8 cellular contexts compared by ENCODE assay signal in the genomic region with DNA sequence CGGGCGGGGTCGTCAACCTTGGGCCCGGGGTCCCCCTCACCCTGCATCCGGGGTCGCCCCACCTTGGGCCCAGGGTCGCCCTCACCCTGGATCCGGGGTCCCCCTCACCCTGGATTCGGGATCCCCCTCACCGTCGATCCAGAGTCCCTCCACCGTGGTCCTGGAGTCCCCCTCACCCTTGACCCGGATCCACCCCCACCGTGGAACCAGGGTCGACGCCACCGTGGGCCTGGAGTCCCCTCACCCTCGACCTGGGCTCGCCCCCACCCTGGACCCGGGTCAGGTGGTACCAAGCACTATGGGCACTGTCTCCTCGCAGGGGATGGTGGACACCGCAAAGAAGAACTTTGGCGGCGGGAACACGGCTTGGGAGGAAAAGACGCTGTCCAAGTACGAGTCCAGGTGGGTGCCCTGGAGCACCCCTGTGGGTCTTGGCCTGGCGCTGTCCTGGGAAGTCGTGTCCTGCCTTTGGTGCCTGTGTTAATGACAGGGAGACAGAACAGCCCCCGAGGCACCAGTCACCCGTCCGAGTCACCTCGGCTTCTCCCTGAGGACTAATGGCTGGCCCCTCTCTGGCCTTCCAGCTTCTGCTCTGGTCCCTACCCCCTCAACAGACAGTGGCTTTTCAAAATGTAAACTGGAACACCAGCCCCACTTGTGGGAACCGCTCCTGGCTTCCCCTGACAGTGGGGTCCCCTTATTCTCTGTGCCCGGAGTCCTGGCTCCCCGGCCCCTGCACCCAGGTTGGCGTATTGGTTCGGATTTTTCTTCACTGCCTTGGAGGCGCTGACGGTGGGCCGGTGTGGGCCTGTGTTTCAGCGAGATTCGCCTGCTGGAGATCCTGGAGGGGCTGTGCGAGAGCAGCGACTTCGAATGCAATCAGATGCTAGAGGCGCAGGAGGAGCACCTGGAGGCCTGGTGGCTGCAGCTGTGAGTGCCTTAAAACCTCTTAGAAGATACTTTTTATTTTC. TPM values are rescaled to one million over a fixed set of nuclear protein-coding genes. Genes with fewer than 3 reads are reported as not detected.
DNase-seq lines count a peak whose midpoint lies in the region; ATAC-seq, FAIRE-seq and TF ChIP-seq lines count a peak whose summit lies in the region.

No MANE protein-coding gene starts in this region.

- intact Hi-C loops in spleen (cut with DNase I; ENCODE audit: low total_unique reads), result loop anchor here (10.0 kb wide), 1 partner anchor 54 kb away; no protein-coding TSS in a partner anchor

- H3K4me2 ChIP-seq in hepatocyte, result peak overlapping the region; percentile 99

- FAIRE-seq in GM12892 (lab: Jason Lieb, UNC), result no peak

- peaks cover 6% of the 10 kb centered on the region; the same call in 1 of the 2 replicates for H3K4me1 ChIP-seq in HAP-1
- H3K4me1 ChIP-seq in hepatocyte (ENCODE audit: insufficient read depth), result peaks cover 13% of the 10 kb centered on the region
- H3K4me1 ChIP-seq in spleen, result peaks cover 9 to 41% (median 26%) of the 10 kb centered on the region in 6 donors

- in situ Hi-C loops in HAP-1 (cut with MboI; ENCODE audit: low sequenced_read_pairs), result no loop called here

- H3K36me3 ChIP-seq in HAP-1 (replicated peaks) (peaks cover 6% of the 10 kb centered on the region), WERI-Rb-1 (peaks cover 15% of the 10 kb centered on the region; the same call in 1 of the 2 replicates), hepatocyte (replicated peaks; ENCODE audit: insufficient read depth, low read depth) (peaks cover 3% of the 10 kb centered on the region), spleen (peaks cover 0 to 31% (median 11%) of the 10 kb centered on the region in 6 donors)

- no peaks in the 10 kb centered on the region for H3K9me3 ChIP-seq in HAP-1
- no peaks in the 10 kb centered on the region for H3K9me3 ChIP-seq in WERI-Rb-1 (ENCODE audit: severe bottlenecking)
- no peaks in the 10 kb centered on the region for H3K9me3 ChIP-seq in hepatocyte (ENCODE audit: low read depth)
- H3K9me3 ChIP-seq in spleen, result no peaks in the 10 kb centered on the region

- no peak for ATAC-seq in esophagus mucosa

- peaks cover 40% of the 10 kb centered on the region for H3K79me2 ChIP-seq in hepatocyte

- H3K4me3 ChIP-seq in HAP-1 (peak overlapping the region; percentile 53), WERI-Rb-1 (ENCODE audit: low read depth, low read length) (peak overlapping the region; percentile 59), hepatocyte (peak overlapping the region; percentile 46), spleen (peak overlapping the region; percentile 69 to 92 (median 76))

- no peaks in the 10 kb centered on the region for H3K9me2 ChIP-seq in hepatocyte (replicated peaks; ENCODE audit: insufficient read depth)

- TF ChIP-seq CTCF in WERI-Rb-1 (IDR thresholded peaks at IDR 0.05; ENCODE audit: low read depth, low read length), result no peak
- TF ChIP-seq CTCF in hepatocyte (IDR thresholded peaks at IDR 0.05; ENCODE audit: poor library complexity), result no peak
- TF ChIP-seq CTCF in spleen (IDR thresholded peaks at IDR 0.05 in 8 of 11, conservative IDR thresholded peaks at IDR 0.05 in 3 of 11), result no peak

- no peak for TF ChIP-seq POLR2A in spleen (IDR thresholded peaks at IDR 0.05)
- no peak for TF ChIP-seq POLR2A in GM12892 (IDR thresholded peaks at IDR 0.05; ENCODE audit: low read depth, low read length)

- 60% methylated on average over 30 of the region's 47 CpGs for WGBS in hepatocyte (ENCODE audit: low lambda C conversion rate, missing lambda C conversion rate)
- WGBS in spleen, 5 donors, result 48 to 65% (median 51%) methylated on average over 25 to 47 of the region's 47 CpGs

- H3K27me3 ChIP-seq in HAP-1 (ENCODE audit: low read depth), result no peaks in the 10 kb centered on the region
- H3K27me3 ChIP-seq in WERI-Rb-1 (ENCODE audit: insufficient read depth, low read depth, severe bottlenecking), result no peaks in the 10 kb centered on the region
- no peaks in the 10 kb centered on the region for H3K27me3 ChIP-seq in hepatocyte
- H3K27me3 ChIP-seq in spleen (replicated peaks in 1 of 7), result no peaks in the 10 kb centered on the region

- DNase-seq in HAP-1 (ENCODE audit: low spot score in 2 of 2) (no peak), WERI-Rb-1 (no peak), hepatocyte (ENCODE audit: low spot score) (no peak), spleen (peak; percentile 79), GM12892 (ENCODE audit: insufficient read length) (no peak), iPS-NIHi7 (ENCODE audit: extremely low spot score) (no peak), epidermal melanocyte (ENCODE audit: insufficient read length, low spot score) (no peak)

- H4K20me1 ChIP-seq in hepatocyte (ENCODE audit: insufficient read depth, poor library complexity, severe bottlenecking), result no peaks in the 10 kb centered on the region

- peak overlapping the region; percentile 72 for H3K27ac ChIP-seq in WERI-Rb-1
- no peak overlapping the region for H3K27ac ChIP-seq in hepatocyte
- peak overlapping the region in 6 of 8 donors; percentile 93 to 96 (median 95) for H3K27ac ChIP-seq in spleen

- H2AFZ ChIP-seq in hepatocyte, result peak overlapping the region; percentile 42

RNA-seq across cellular contexts. Expression of gene CRELD2, which starts 0.8 kb away (rescaled TPM):
- total RNA-seq in hepatocyte, result 61.9 and 79.7 TPM in 2 replicates
- 129 and 151 TPM in 2 replicates for polyA plus RNA-seq in hepatocyte
- 10 to 100 TPM; 23.2 to 46.3 (median 38.1) TPM for total RNA-seq in spleen
- polyA plus RNA-seq in spleen, result 10 to 100 TPM; 16.2 to 26.3 (median 18.3) TPM
- polyA plus RNA-seq in GM12892 (2012; ENCODE audit: missing spikeins), result 16.7 TPM
- 25.5 TPM for total RNA-seq in esophagus mucosa

RNA-seq across cellular contexts. Expression of gene ALG12, which starts 1.0 kb away (rescaled TPM):
- total RNA-seq in hepatocyte, result 22.4 and 30.8 TPM in 2 replicates
- polyA plus RNA-seq in hepatocyte, result 62.6 and 69.6 TPM in 2 replicates
- 10 to 100 TPM; 10.2 to 20.1 (median 13.3) TPM for total RNA-seq in spleen
- polyA plus RNA-seq in spleen, result 1 to 10 TPM; 5.7 to 7.1 (median 5.9) TPM
- polyA plus RNA-seq in GM12892 (2012; ENCODE audit: missing spikeins), result 4.9 TPM
- total RNA-seq in esophagus mucosa, result 10.1 TPM

RNA-seq across cellular contexts. Expression of gene PIM3, which starts 41.4 kb away (rescaled TPM):
- total RNA-seq in hepatocyte (71.8 and 81.1 TPM in 2 replicates), spleen (100 to 1,000 TPM in 5 of 7 donors, 10 to 100 TPM in 2; 72.1 to 134 (median 109) TPM), esophagus mucosa (50.5 TPM)
- polyA plus RNA-seq in hepatocyte (131 and 138 TPM in 2 replicates), spleen (10 to 100 TPM; 49.5 to 84.4 (median 52.0) TPM)
- 17.4 TPM for polyA plus RNA-seq in GM12892 (2012; ENCODE audit: missing spikeins)
